8 cellular contexts compared by ENCODE assay signal in the genomic region with DNA sequence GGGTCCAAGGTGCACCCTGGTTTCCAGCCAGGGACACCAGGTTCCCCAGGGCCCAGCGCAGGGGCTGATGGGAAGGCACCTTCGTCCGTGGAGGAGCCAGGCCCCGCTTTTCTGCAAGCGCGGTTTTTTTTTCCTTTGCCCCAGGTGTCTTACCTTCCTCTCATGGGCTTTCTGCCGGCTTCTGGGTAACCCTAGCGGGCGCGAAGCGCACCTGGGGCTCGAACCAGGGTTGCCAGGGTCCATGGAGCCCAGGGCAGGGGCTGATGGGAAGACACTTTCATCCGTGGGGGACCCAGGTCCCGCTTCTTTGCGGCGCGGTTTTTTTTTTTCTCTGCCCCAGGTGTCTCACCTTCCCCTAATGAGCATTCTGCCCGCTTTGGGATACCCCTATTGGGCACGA.
DNase-seq lines count a peak whose midpoint lies in the region; ATAC-seq, FAIRE-seq and TF ChIP-seq lines count a peak whose summit lies in the region.
"Not testable (repeated sequence)": the region's sequence is repeated elsewhere in the genome, so short reads cannot be mapped to it uniquely, and the experiment has no call there.

No MANE protein-coding gene starts in this region.

- not testable (repeated sequence) for H4K20me1 ChIP-seq in PC-3 (ENCODE audit: low read length)

- H3K36me3 Mint-ChIP-seq in Caco-2 (ENCODE audit: insufficient read depth, unreplicated experiment); activated CD8-positive, alpha-beta memory T cell treated with anti-CD3 and anti-CD28 coated beads, Interleukin-2, amount 10 ng/mL, durations not matched to agents 7 days and 5 days; activated naive CD8-positive, alpha-beta T cell treated with anti-CD3 and anti-CD28 coated beads, Interleukin-2, amount 10 ng/mL, durations not matched to agents 7 days and 5 days: not testable (repeated sequence)

- not testable (repeated sequence) for BruUV-seq in Caco-2 (replicated peaks; lab: Mats Ljungman, UMichigan); PC-3 (replicated peaks; lab: Mats Ljungman, UMichigan)

- not testable (repeated sequence) for H3K27me3 Mint-ChIP-seq in Caco-2 (ENCODE audit: insufficient read depth, unreplicated experiment); activated CD8-positive, alpha-beta memory T cell treated with anti-CD3 and anti-CD28 coated beads, Interleukin-2, amount 10 ng/mL, durations not matched to agents 7 days and 5 days; activated naive CD8-positive, alpha-beta T cell treated with anti-CD3 and anti-CD28 coated beads, Interleukin-2, amount 10 ng/mL, durations not matched to agents 7 days and 5 days

- DNase-seq in Caco-2, result peak in 1 of 2 experiments; percentile 12
- DNase-seq in PC-3, result peak; percentile 1
- DNase-seq in activated CD8-positive, alpha-beta memory T cell treated with anti-CD3 and anti-CD28 coated beads, Interleukin-2, amount 10 ng/mL, durations not matched to agents 7 days and 5 days, result peak; percentile 48
- DNase-seq in activated naive CD8-positive, alpha-beta T cell treated with anti-CD3 and anti-CD28 coated beads, Interleukin-2, amount 10 ng/mL, durations not matched to agents 7 days and 5 days, result peak; percentile 64
- DNase-seq in kidney, result peak; percentile 57
- peak in 2 of 3 donors; percentile 6 to 50 for DNase-seq in mucosa of descending colon
- peak; percentile 1 for DNase-seq in retina
- peak; percentile 15 for DNase-seq in testis

- H3K4me3 ChIP-seq in Caco-2 (ENCODE audit: low read depth, low read length); PC-3 (ENCODE audit: low read length); kidney (ENCODE audit: low read length in 2 of 2); mucosa of descending colon: not testable (repeated sequence)
- H3K4me3 ChIP-seq in testis, result peak overlapping the region in 1 of 2 donors; percentile 31

- not testable (repeated sequence) for H3K27ac ChIP-seq in PC-3 (ENCODE audit: low read length); kidney (ENCODE audit: low read depth in 2 of 2, low read length in 2 of 2); testis

- not testable (repeated sequence) for ATAC-seq in PC-3; activated CD8-positive, alpha-beta memory T cell treated with anti-CD3 and anti-CD28 coated beads, Interleukin-2, amount 10 ng/mL, durations not matched to agents 7 days and 5 days; activated naive CD8-positive, alpha-beta T cell treated with anti-CD3 and anti-CD28 coated beads, Interleukin-2, amount 10 ng/mL, durations not matched to agents 7 days and 5 days (ENCODE audit: low read depth); mucosa of descending colon

- not testable (repeated sequence) for H3K9me2 ChIP-seq in PC-3 (replicated peaks; ENCODE audit: low read length)

- peak overlapping the region; percentile 53 for H3K4me3 Mint-ChIP-seq in Caco-2 (ENCODE audit: unreplicated experiment)
- not testable (repeated sequence) for H3K4me3 Mint-ChIP-seq in activated CD8-positive, alpha-beta memory T cell treated with anti-CD3 and anti-CD28 coated beads, Interleukin-2, amount 10 ng/mL, durations not matched to agents 7 days and 5 days
- peak overlapping the region; percentile 48 for H3K4me3 Mint-ChIP-seq in activated naive CD8-positive, alpha-beta T cell treated with anti-CD3 and anti-CD28 coated beads, Interleukin-2, amount 10 ng/mL, durations not matched to agents 7 days and 5 days

- H2AFZ ChIP-seq in PC-3 (ENCODE audit: low read length), result not testable (repeated sequence)

- not testable (repeated sequence) for H3K27ac Mint-ChIP-seq in Caco-2 (ENCODE audit: unreplicated experiment); activated naive CD8-positive, alpha-beta T cell treated with anti-CD3 and anti-CD28 coated beads, Interleukin-2, amount 10 ng/mL, durations not matched to agents 7 days and 5 days
- peak overlapping the region; percentile 24 for H3K27ac Mint-ChIP-seq in activated CD8-positive, alpha-beta memory T cell treated with anti-CD3 and anti-CD28 coated beads, Interleukin-2, amount 10 ng/mL, durations not matched to agents 7 days and 5 days

- H3K79me2 ChIP-seq in PC-3 (ENCODE audit: low read length), result not testable (repeated sequence)

- not testable (repeated sequence) for TF ChIP-seq CTCF in Caco-2 (IDR thresholded peaks at IDR 0.05; ENCODE audit: insufficient read depth in 1 of 2, low read depth in 1 of 2, low read length in 1 of 2, severe bottlenecking in 1 of 2, unreplicated experiment in 1 of 2); PC-3 (conservative IDR thresholded peaks at IDR 0.05; ENCODE audit: low read depth, low read length); kidney (IDR thresholded peaks at IDR 0.05; ENCODE audit: borderline replicate concordance, extremely low read depth, insufficient read depth); mucosa of descending colon (IDR thresholded peaks at IDR 0.05); testis (IDR thresholded peaks at IDR 0.05)

- not testable (repeated sequence) for H3K4me1 ChIP-seq in Caco-2; PC-3 (ENCODE audit: insufficient read depth, low read length); kidney (ENCODE audit: control insufficient read depth in 1 of 2, insufficient read depth in 1 of 2, low read depth in 1 of 2, low read length in 2 of 2); mucosa of descending colon (ENCODE audit: low read depth); testis

- H3K36me3 ChIP-seq in Caco-2 (ENCODE audit: control insufficient read depth, insufficient read depth, low read length); PC-3 (ENCODE audit: low read depth, low read length); kidney (ENCODE audit: control insufficient read depth in 1 of 2, insufficient read depth in 2 of 2, low read length in 2 of 2); mucosa of descending colon (ENCODE audit: low read depth); testis (ENCODE audit: low read depth, missing control alignments): not testable (repeated sequence)

- TF ChIP-seq POLR2A in testis (IDR thresholded peaks at IDR 0.05), result not testable (repeated sequence)

- 21% methylated on average over 13 of the region's 19 CpGs; no CpG with 5 or more reads in 1 of the 2 donors for WGBS in testis, 2 donors

- not testable (repeated sequence) for H3K27me3 ChIP-seq in Caco-2 (replicated peaks; ENCODE audit: control insufficient read depth, insufficient read depth, low read length); PC-3 (ENCODE audit: low read length); testis

- H3F3A ChIP-seq in PC-3 (ENCODE audit: low read length, unreplicated experiment), result not testable (repeated sequence)

- POLR2A ChIA-PET in Caco-2 (lab: Charles Lee); PC-3 (lab: Charles Lee; ENCODE audit: unreplicated experiment); activated naive CD8-positive, alpha-beta T cell treated with anti-CD3 and anti-CD28 coated beads, Interleukin-2, amount 10 ng/mL, durations not matched to agents 7 days and 5 days (lab: Charles Lee): not testable (repeated sequence)

- CTCF ChIA-PET in Caco-2 (lab: Charles Lee); PC-3 (lab: Charles Lee); activated CD8-positive, alpha-beta memory T cell treated with anti-CD3 and anti-CD28 coated beads, Interleukin-2, amount 10 ng/mL, durations not matched to agents 7 days and 5 days (lab: Charles Lee): not testable (repeated sequence)

- not testable (repeated sequence) for FAIRE-seq in kidney (lab: Jason Lieb, UNC)

- H3K9ac ChIP-seq in PC-3 (ENCODE audit: low read length); kidney (ENCODE audit: low read length in 2 of 2): not testable (repeated sequence)

- not testable (repeated sequence) for H3K4me2 ChIP-seq in PC-3 (ENCODE audit: low read length)

- intact Hi-C loops in Caco-2 (cut with micrococcal nuclease; ENCODE audit: unreplicated experiment); PC-3 (cut with micrococcal nuclease); kidney (cut with DNase I); mucosa of descending colon (cut with DNase I, micrococcal nuclease); testis (cut with DNase I; ENCODE audit: low total_unique reads): not testable (repeated sequence)

- H3K9me3 ChIP-seq in Caco-2; PC-3 (ENCODE audit: low read length); kidney (ENCODE audit: control insufficient read depth in 1 of 2, low read length in 2 of 2); mucosa of descending colon; testis: not testable (repeated sequence)

- not testable (repeated sequence) for H3K9me3 Mint-ChIP-seq in Caco-2 (ENCODE audit: unreplicated experiment); activated CD8-positive, alpha-beta memory T cell treated with anti-CD3 and anti-CD28 coated beads, Interleukin-2, amount 10 ng/mL, durations not matched to agents 7 days and 5 days (ENCODE audit: low read depth); activated naive CD8-positive, alpha-beta T cell treated with anti-CD3 and anti-CD28 coated beads, Interleukin-2, amount 10 ng/mL, durations not matched to agents 7 days and 5 days

- H3K4me1 Mint-ChIP-seq in Caco-2 (ENCODE audit: low read depth, unreplicated experiment); activated CD8-positive, alpha-beta memory T cell treated with anti-CD3 and anti-CD28 coated beads, Interleukin-2, amount 10 ng/mL, durations not matched to agents 7 days and 5 days; activated naive CD8-positive, alpha-beta T cell treated with anti-CD3 and anti-CD28 coated beads, Interleukin-2, amount 10 ng/mL, durations not matched to agents 7 days and 5 days: not testable (repeated sequence)
